ENCODE assay signal across 17 cellular contexts in genomic region chr5:143749581-143750204, GRCh38.
"Had no signal": no experiment of that assay in that cellular context is flagged by ENCODE, and none has a peak within 500 bp of the region (broad histone marks: within the 10 kb centered on the region; RNA-seq: fewer than 3 reads in every experiment).

No MANE protein-coding gene starts in this region.

- H3K4me1 ChIP-seq: lower lobe of right lung, right atrium auricular region, SJSA1, spleen had no signal

- H3K27me3 ChIP-seq: heart left ventricle, right atrium auricular region, SJSA1, spleen had no signal

- H3K4me3 ChIP-seq: heart left ventricle, lower lobe of right lung, right atrium auricular region, SJSA1, spleen had no signal

- H3K27ac ChIP-seq: heart left ventricle, lower lobe of right lung, right atrium auricular region, SJSA1, spleen had no signal

- ATAC-seq: activated CD8-positive, alpha-beta T cell treated with anti-CD3 and anti-CD28 coated beads for 36 hours; activated T-helper 17 cell treated with anti-CD3 and anti-CD28 coated beads, Interleukin-2, amount 50 U/mL, for 72 hours; effector memory CD8-positive, alpha-beta T cell; heart left ventricle; lower lobe of right lung; naive thymus-derived CD4-positive, alpha-beta T cell; T-cell had no signal

- DNase-seq: activated CD8-positive, alpha-beta memory T cell treated with anti-CD3 and anti-CD28 coated beads, Interleukin-2, amount 50 U/mL, for 48 hours; activated CD8-positive, alpha-beta T cell treated with anti-CD3 and anti-CD28 coated beads for 36 hours; activated naive CD4-positive, alpha-beta T cell treated with anti-CD3 and anti-CD28 coated beads for 36 hours; central memory CD4-positive, alpha-beta T cell; effector memory CD8-positive, alpha-beta T cell; foreskin melanocyte; heart left ventricle; lower lobe of right lung; naive thymus-derived CD4-positive, alpha-beta T cell; spleen; stimulated activated CD4-positive, alpha-beta T cell treated with anti-CD3 and anti-CD28 coated beads, Interleukin-1b, Interleukin-23, amount 100 ng/mL, for 48 hours; stimulated activated naive CD4-positive, alpha-beta T cell treated with Interleukin-2 at 50 U/mL for 16 hours; T-cell; T1000 had no signal

- H3K9me3 ChIP-seq: heart left ventricle, lower lobe of right lung, right atrium auricular region, SJSA1 had no signal

- H3K36me3 ChIP-seq: heart left ventricle, lower lobe of right lung, right atrium auricular region, SJSA1, spleen had no signal
